Comparison of ENCODE assay signal across 12 cellular contexts in the genomic region with DNA sequence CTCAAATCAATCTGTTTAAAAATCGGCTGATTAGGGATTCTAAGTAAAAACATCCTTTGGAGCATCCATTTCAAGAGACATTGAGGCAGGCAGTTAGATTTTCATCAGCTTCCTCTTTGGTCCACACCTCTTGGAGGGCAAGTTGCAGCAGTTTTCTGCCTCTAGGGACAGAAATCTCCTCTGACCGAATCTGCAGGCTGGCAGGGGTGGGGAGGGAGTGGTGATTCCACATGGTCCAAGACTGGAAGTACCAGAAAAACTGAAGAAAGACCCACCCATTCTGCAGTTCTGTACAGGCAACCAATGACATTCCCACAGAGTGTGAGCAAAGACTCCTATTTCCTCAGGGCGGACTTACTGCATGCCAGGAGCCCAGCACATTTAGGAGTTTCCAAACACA. TPM values are rescaled to one million over a fixed set of nuclear protein-coding genes. Genes with fewer than 3 reads are reported as not detected.
DNase-seq lines count a peak whose midpoint lies in the region; ATAC-seq and TF ChIP-seq lines count a peak whose summit lies in the region.
"Had no signal": no experiment of that assay in that cellular context is flagged by ENCODE, and none has a peak within 500 bp of the region (broad histone marks: within the 10 kb centered on the region; RNA-seq: fewer than 3 reads in every experiment).

No MANE protein-coding gene starts in this region.

- intact Hi-C loops in mammary epithelial cell (cut with micrococcal nuclease) = no loop called here
- intact Hi-C loops in left colon (cut with DNase I, micrococcal nuclease) = no loop called here
- intact Hi-C loops in OCI-LY7 (cut with micrococcal nuclease; ENCODE audit: unreplicated experiment) = no loop called here

- BruUV-seq in mammary epithelial cell (replicated peaks; lab: Mats Ljungman, UMichigan) = no TSS peak
- BruUV-seq in OCI-LY7 (replicated peaks; lab: Mats Ljungman, UMichigan) = no TSS peak

- in situ Hi-C loops in mammary epithelial cell (cut with MboI; ENCODE audit: low sequenced_read_pairs in 2 of 2) = no loop called here

- no peak overlapping the region for H3K4me2 ChIP-seq in mammary epithelial cell (ENCODE audit: insufficient read depth, low read depth, low read length)
- no peak overlapping the region for H3K4me2 ChIP-seq in OCI-LY7 (ENCODE audit: low read length)
- H3K4me2 ChIP-seq: BLaER1 had no signal

- H3K36me3 ChIP-seq in mammary epithelial cell (ENCODE audit: insufficient read depth, low read length) (no peaks in the 10 kb centered on the region), OCI-LY7 (ENCODE audit: insufficient read depth, low read length) (no peaks in the 10 kb centered on the region)
- H3K36me3 ChIP-seq: BLaER1 had no signal

- no peaks in the 10 kb centered on the region for H3K27me3 ChIP-seq in mammary epithelial cell (ENCODE audit: insufficient read depth, low read length)
- H3K27me3 ChIP-seq: BLaER1 had no signal

- H2AFZ ChIP-seq in mammary epithelial cell (ENCODE audit: low read depth, low read length) = peak overlapping the region; percentile 83
- no peak overlapping the region for H2AFZ ChIP-seq in OCI-LY7 (ENCODE audit: low read length)

- no peak overlapping the region for H3K4me3 ChIP-seq in mammary epithelial cell (replicated peaks in 1 of 3; ENCODE audit: insufficient read depth in 1 of 3, low read depth in 2 of 3, low read length in 3 of 3)
- no peak overlapping the region for H3K4me3 ChIP-seq in OCI-LY7 (ENCODE audit: low read depth, low read length, poor library complexity, severe bottlenecking)
- H3K4me3 ChIP-seq: BLaER1 had no signal

- H3K9me2 ChIP-seq in OCI-LY7 (ENCODE audit: insufficient read depth, low read length) = no peaks in the 10 kb centered on the region

- H3K9me3 ChIP-seq in mammary epithelial cell (replicated peaks; ENCODE audit: insufficient read depth, low read length) (no peaks in the 10 kb centered on the region), OCI-LY7 (ENCODE audit: low read length) (no peaks in the 10 kb centered on the region)
- H3K9me3 ChIP-seq: BLaER1 had no signal

- H3K79me2 ChIP-seq in mammary epithelial cell (ENCODE audit: insufficient read depth, low read length) (no peaks in the 10 kb centered on the region), OCI-LY7 (ENCODE audit: insufficient read depth, low read depth, low read length) (no peaks in the 10 kb centered on the region)

- dilution Hi-C loops in mammary epithelial cell (cut with HindIII; ENCODE audit: low sequenced_read_pairs) = no loop called here

- POLR2A ChIA-PET in OCI-LY7 (lab: Charles Lee) = interaction anchor here (0.6 kb wide), 1 partner anchor 87 kb away, joined by 3 read pairs; no protein-coding TSS in a partner anchor

- no peak overlapping the region for H3K9ac ChIP-seq in mammary epithelial cell (ENCODE audit: insufficient read depth, low read length)
- H3K9ac ChIP-seq: BLaER1 had no signal

- no peaks in the 10 kb centered on the region for H4K20me1 ChIP-seq in mammary epithelial cell (ENCODE audit: insufficient read depth, low read length)
- H4K20me1 ChIP-seq in OCI-LY7 (ENCODE audit: insufficient read depth, low read length) = no peaks in the 10 kb centered on the region
- H4K20me1 ChIP-seq: BLaER1 had no signal

- WGBS in mammary epithelial cell (ENCODE audit: low coverage, missing lambda C conversion rate) = 2% methylated on average over 3 of the region's 3 CpGs

- ATAC-seq in left colon (peak; percentile 45), GM18909 (IDR thresholded peaks at IDR 0.05; ENCODE audit: poor library complexity, unreplicated experiment) (no peak)
- ATAC-seq: stimulated activated naive CD8-positive, alpha-beta T cell treated with anti-CD3 and anti-CD28 coated beads, Interleukin-15, Interleukin-2, amounts not matched to agents 100 U/mL and 50 U/mL, for 24 hours had no signal

- TF ChIP-seq CTCF in mammary epithelial cell (conservative IDR thresholded peaks at IDR 0.05 in 1 of 2, IDR thresholded peaks at IDR 0.05 in 1 of 2; ENCODE audit: extremely low read depth in 1 of 2, insufficient read depth in 1 of 2, low read depth in 1 of 2, low read length in 2 of 2) = peak in 1 of 2 donors; percentile 40
- TF ChIP-seq CTCF in OCI-LY7 (conservative IDR thresholded peaks at IDR 0.05; ENCODE audit: low read length) = no peak

- DNase-seq in AG08396 (ENCODE audit: low spot score) (peak; percentile 32), HT-29 (ENCODE audit: low spot score) (peak; percentile 62), mammary epithelial cell (peak; percentile 81), left colon (no peak), OCI-LY7 (ENCODE audit: low spot score) (no peak), mesenteric fat pad (ENCODE audit: low spot score) (no peak)
- no peak for DNase-seq in activated CD4-positive, alpha-beta T cell treated with anti-CD3 and anti-CD28 coated beads, Interleukin-2, amount 50 U/mL, for 48 hours
- DNase-seq: activated CD8-positive, alpha-beta memory T cell treated with anti-CD3 and anti-CD28 coated beads, Interleukin-2, amount 50 U/mL, for 48 hours; NCI-H2171 treated with DMSO at 0.1 percent for 48 hours; stimulated activated naive CD8-positive, alpha-beta T cell treated with anti-CD3 and anti-CD28 coated beads, Interleukin-15, Interleukin-2, amounts not matched to agents 100 U/mL and 50 U/mL, for 24 hours had no signal

- CTCF ChIA-PET in mammary epithelial cell (lab: Charles Lee; ENCODE audit: low non-redundant PET) (no interaction called here), OCI-LY7 (lab: Charles Lee; ENCODE audit: unreplicated experiment) (no interaction called here)

- H3K27ac ChIP-seq in mammary epithelial cell (ENCODE audit: insufficient read depth, low read depth, low read length) = no peak overlapping the region
- H3K27ac ChIP-seq in OCI-LY7 (ENCODE audit: low read depth, low read length, poor library complexity, severe bottlenecking) = no peak overlapping the region
- H3K27ac ChIP-seq: BLaER1 had no signal

- H3K4me1 ChIP-seq in mammary epithelial cell (ENCODE audit: insufficient read depth, low read length) (peaks cover 17% of the 10 kb centered on the region), OCI-LY7 (ENCODE audit: insufficient read depth, low read length, poor library complexity, severe bottlenecking) (no peaks in the 10 kb centered on the region)

RNA-seq across cellular contexts. Expression of gene FGFBP3, which starts 29.0 kb away (rescaled TPM):
- 0.92 and 0.94 TPM in 2 replicates for total RNA-seq in HT-29 (2014; rRNA removed; shearing (Covaris generic))
- total RNA-seq in mammary epithelial cell = under 1 TPM; 0.17 to 0.68 TPM
- polyA plus RNA-seq in mammary epithelial cell = 0.11 TPM
- not detected for polyA minus RNA-seq in mammary epithelial cell
- 1 to 10 TPM; 1.5 to 2.3 TPM for total RNA-seq in left colon
- total RNA-seq in OCI-LY7 (2014; rRNA removed; shearing (Covaris generic)) = 1.1 and 1.7 TPM in 2 replicates
- 2.7 and 3.1 TPM in 2 replicates for total RNA-seq in OCI-LY7 (2022)
- 1.1 TPM for total RNA-seq in mesenteric fat pad

RNA-seq across cellular contexts. Expression of gene BTAF1, which starts 43.3 kb away (rescaled TPM):
- total RNA-seq in HT-29 (2014; rRNA removed; shearing (Covaris generic)) = 19.3 and 23.2 TPM in 2 replicates
- total RNA-seq in mammary epithelial cell (10 to 100 TPM; 33.2 to 55.8 TPM), left colon (10 to 100 TPM; 24.9 to 29.7 TPM), OCI-LY7 (2022) (65.1 and 71.3 TPM in 2 replicates), mesenteric fat pad (30.9 TPM)
- polyA plus RNA-seq in mammary epithelial cell = 11.9 TPM
- polyA minus RNA-seq in mammary epithelial cell = 26.7 TPM
- total RNA-seq in OCI-LY7 (2014; rRNA removed; shearing (Covaris generic)) = 95.6 and 100 TPM in 2 replicates

Comparison
In these comparisons a context has a peak if more than half of its experiments do, and no peak if none do; other contexts are left out.
1. DNase-seq: peak in AG08396 (single experiment), HT-29 (single experiment) and mammary epithelial cell (single experiment); none in left colon (0 of 2), OCI-LY7 (single experiment), mesenteric fat pad (single experiment) and activated CD4-positive, alpha-beta T cell treated with anti-CD3 and anti-CD28 coated beads, Interleukin-2, amount 50 U/mL, for 48 hours (0 of 2).